In the genomic region with DNA sequence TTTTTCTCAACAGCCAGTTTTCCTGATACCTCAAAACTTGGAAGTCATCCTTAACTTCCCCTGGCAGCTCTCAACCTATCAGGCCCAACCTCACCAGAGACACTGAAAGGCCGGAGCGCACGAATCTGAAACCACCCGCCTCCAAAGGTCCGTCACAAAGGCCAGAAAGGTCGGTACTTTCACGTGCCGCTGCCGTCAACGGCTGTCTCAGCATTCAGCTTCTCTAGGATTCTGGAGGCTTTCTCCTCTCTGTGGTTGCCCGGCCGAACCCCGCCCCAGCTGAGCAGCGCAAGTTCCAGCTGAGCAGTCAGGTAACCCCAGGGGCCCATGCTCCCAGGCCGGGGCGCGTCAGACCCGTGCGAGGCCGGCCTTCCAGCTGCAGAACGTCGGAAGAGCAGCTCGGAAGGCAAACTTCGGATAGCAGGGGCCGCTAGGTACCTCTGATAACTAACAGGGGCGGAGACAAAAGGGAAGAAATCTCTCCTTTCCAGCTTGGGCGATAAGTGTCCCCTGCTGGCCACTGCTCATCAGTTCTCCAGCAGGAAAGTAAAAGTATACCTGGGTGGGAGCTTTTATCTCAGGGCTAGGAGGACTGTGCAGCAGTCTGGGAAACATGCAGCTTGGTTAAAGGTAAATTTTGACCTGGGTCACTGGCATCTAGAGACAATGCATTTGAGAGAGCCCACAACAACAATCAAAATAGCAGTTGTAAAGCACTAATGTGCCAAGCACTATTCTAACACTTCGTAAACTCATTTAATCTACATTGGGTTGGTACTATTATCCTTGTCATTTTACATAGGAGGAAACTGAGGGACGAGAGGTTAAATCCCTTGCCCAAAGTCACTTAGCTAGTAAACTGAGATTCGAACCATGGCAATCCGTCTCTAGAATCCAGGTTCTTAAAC, we compare ENCODE assay signal across 1 cellular context.
TF ChIP-seq lines count a peak whose summit lies in the region.

No MANE protein-coding gene starts in this region.

TF ChIP-seq in HepG2, 621 proteins besides CTCF, POLR2A, EP300 and RAD21 (continued from another document and continues in another):
- TF ChIP-seq, protein P1, sequence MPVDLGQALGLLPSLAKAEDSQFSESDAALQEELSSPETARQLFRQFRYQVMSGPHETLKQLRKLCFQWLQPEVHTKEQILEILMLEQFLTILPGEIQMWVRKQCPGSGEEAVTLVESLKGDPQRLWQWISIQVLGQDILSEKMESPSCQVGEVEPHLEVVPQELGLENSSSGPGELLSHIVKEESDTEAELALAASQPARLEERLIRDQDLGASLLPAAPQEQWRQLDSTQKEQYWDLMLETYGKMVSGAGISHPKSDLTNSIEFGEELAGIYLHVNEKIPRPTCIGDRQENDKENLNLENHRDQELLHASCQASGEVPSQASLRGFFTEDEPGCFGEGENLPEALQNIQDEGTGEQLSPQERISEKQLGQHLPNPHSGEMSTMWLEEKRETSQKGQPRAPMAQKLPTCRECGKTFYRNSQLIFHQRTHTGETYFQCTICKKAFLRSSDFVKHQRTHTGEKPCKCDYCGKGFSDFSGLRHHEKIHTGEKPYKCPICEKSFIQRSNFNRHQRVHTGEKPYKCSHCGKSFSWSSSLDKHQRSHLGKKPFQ (CRISPR knock-in tag; IDR thresholded peaks at IDR 0.05; ENCODE audit: insufficient replicate concordance): peak; percentile 14
- TF ChIP-seq RAD51 (IDR thresholded peaks at IDR 0.05; ENCODE audit: borderline replicate concordance) (no peak), SCMH1 (CRISPR knock-in tag; IDR thresholded peaks at IDR 0.05; ENCODE audit: borderline replicate concordance) (no peak), TSC22D2 (CRISPR knock-in tag; IDR thresholded peaks at IDR 0.05; ENCODE audit: borderline replicate concordance) (peak; percentile 94; the same call in 1 of the 2 replicates), TBX2 (CRISPR knock-in tag; IDR thresholded peaks at IDR 0.05; ENCODE audit: borderline replicate concordance) (peak; percentile 93), TARDBP (CRISPR knock-in tag; IDR thresholded peaks at IDR 0.05) (peak; percentile 98), ZSCAN29 (CRISPR knock-in tag; conservative IDR thresholded peaks at IDR 0.05) (0 out of 2 replicates have a peak, but pooled peaks have one; percentile 64), FOXA1 (IDR thresholded peaks at IDR 0.05) (no peak), FOXA1 (CRISPR knock-in tag; IDR thresholded peaks at IDR 0.05) (peak; percentile 25; the same call in 1 of the 2 replicates), GFI1 (CRISPR knock-in tag; IDR thresholded peaks at IDR 0.05; ENCODE audit: borderline replicate concordance) (peak; percentile 23; the same call in 1 of the 2 replicates)
- TF ChIP-seq, protein P2, sequence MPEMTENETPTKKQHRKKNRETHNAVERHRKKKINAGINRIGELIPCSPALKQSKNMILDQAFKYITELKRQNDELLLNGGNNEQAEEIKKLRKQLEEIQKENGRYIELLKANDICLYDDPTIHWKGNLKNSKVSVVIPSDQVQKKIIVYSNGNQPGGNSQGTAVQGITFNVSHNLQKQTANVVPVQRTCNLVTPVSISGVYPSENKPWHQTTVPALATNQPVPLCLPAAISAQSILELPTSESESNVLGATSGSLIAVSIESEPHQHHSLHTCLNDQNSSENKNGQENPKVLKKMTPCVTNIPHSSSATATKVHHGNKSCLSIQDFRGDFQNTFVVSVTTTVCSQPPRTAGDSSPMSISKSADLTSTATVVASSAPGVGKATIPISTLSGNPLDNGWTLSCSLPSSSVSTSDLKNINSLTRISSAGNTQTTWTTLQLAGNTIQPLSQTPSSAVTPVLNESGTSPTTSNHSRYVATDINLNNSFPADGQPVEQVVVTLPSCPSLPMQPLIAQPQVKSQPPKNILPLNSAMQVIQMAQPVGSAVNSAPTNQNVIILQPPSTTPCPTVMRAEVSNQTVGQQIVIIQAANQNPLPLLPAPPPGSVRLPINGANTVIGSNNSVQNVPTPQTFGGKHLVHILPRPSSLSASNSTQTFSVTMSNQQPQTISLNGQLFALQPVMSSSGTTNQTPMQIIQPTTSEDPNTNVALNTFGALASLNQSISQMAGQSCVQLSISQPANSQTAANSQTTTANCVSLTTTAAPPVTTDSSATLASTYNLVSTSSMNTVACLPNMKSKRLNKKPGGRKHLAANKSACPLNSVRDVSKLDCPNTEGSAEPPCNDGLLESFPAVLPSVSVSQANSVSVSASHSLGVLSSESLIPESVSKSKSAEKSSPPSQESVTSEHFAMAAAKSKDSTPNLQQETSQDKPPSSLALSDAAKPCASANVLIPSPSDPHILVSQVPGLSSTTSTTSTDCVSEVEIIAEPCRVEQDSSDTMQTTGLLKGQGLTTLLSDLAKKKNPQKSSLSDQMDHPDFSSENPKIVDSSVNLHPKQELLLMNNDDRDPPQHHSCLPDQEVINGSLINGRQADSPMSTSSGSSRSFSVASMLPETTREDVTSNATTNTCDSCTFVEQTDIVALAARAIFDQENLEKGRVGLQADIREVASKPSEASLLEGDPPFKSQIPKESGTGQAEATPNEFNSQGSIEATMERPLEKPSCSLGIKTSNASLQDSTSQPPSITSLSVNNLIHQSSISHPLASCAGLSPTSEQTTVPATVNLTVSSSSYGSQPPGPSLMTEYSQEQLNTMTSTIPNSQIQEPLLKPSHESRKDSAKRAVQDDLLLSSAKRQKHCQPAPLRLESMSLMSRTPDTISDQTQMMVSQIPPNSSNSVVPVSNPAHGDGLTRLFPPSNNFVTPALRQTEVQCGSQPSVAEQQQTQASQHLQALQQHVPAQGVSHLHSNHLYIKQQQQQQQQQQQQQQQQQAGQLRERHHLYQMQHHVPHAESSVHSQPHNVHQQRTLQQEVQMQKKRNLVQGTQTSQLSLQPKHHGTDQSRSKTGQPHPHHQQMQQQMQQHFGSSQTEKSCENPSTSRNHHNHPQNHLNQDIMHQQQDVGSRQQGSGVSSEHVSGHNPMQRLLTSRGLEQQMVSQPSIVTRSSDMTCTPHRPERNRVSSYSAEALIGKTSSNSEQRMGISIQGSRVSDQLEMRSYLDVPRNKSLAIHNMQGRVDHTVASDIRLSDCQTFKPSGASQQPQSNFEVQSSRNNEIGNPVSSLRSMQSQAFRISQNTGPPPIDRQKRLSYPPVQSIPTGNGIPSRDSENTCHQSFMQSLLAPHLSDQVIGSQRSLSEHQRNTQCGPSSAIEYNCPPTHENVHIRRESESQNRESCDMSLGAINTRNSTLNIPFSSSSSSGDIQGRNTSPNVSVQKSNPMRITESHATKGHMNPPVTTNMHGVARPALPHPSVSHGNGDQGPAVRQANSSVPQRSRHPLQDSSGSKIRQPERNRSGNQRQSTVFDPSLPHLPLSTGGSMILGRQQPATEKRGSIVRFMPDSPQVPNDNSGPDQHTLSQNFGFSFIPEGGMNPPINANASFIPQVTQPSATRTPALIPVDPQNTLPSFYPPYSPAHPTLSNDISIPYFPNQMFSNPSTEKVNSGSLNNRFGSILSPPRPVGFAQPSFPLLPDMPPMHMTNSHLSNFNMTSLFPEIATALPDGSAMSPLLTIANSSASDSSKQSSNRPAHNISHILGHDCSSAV (CRISPR knock-in tag; IDR thresholded peaks at IDR 0.05; ENCODE audit: borderline replicate concordance): peak; percentile 94
- TF ChIP-seq, protein P3, sequence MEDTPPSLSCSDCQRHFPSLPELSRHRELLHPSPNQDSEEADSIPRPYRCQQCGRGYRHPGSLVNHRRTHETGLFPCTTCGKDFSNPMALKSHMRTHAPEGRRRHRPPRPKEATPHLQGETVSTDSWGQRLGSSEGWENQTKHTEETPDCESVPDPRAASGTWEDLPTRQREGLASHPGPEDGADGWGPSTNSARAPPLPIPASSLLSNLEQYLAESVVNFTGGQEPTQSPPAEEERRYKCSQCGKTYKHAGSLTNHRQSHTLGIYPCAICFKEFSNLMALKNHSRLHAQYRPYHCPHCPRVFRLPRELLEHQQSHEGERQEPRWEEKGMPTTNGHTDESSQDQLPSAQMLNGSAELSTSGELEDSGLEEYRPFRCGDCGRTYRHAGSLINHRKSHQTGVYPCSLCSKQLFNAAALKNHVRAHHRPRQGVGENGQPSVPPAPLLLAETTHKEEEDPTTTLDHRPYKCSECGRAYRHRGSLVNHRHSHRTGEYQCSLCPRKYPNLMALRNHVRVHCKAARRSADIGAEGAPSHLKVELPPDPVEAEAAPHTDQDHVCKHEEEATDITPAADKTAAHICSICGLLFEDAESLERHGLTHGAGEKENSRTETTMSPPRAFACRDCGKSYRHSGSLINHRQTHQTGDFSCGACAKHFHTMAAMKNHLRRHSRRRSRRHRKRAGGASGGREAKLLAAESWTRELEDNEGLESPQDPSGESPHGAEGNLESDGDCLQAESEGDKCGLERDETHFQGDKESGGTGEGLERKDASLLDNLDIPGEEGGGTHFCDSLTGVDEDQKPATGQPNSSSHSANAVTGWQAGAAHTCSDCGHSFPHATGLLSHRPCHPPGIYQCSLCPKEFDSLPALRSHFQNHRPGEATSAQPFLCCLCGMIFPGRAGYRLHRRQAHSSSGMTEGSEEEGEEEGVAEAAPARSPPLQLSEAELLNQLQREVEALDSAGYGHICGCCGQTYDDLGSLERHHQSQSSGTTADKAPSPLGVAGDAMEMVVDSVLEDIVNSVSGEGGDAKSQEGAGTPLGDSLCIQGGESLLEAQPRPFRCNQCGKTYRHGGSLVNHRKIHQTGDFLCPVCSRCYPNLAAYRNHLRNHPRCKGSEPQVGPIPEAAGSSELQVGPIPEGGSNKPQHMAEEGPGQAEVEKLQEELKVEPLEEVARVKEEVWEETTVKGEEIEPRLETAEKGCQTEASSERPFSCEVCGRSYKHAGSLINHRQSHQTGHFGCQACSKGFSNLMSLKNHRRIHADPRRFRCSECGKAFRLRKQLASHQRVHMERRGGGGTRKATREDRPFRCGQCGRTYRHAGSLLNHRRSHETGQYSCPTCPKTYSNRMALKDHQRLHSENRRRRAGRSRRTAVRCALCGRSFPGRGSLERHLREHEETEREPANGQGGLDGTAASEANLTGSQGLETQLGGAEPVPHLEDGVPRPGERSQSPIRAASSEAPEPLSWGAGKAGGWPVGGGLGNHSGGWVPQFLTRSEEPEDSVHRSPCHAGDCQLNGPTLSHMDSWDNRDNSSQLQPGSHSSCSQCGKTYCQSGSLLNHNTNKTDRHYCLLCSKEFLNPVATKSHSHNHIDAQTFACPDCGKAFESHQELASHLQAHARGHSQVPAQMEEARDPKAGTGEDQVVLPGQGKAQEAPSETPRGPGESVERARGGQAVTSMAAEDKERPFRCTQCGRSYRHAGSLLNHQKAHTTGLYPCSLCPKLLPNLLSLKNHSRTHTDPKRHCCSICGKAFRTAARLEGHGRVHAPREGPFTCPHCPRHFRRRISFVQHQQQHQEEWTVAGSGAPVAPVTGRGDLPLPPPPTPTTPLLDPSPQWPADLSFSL (CRISPR knock-in tag; IDR thresholded peaks at IDR 0.05): no peak
- TF ChIP-seq, protein P4, sequence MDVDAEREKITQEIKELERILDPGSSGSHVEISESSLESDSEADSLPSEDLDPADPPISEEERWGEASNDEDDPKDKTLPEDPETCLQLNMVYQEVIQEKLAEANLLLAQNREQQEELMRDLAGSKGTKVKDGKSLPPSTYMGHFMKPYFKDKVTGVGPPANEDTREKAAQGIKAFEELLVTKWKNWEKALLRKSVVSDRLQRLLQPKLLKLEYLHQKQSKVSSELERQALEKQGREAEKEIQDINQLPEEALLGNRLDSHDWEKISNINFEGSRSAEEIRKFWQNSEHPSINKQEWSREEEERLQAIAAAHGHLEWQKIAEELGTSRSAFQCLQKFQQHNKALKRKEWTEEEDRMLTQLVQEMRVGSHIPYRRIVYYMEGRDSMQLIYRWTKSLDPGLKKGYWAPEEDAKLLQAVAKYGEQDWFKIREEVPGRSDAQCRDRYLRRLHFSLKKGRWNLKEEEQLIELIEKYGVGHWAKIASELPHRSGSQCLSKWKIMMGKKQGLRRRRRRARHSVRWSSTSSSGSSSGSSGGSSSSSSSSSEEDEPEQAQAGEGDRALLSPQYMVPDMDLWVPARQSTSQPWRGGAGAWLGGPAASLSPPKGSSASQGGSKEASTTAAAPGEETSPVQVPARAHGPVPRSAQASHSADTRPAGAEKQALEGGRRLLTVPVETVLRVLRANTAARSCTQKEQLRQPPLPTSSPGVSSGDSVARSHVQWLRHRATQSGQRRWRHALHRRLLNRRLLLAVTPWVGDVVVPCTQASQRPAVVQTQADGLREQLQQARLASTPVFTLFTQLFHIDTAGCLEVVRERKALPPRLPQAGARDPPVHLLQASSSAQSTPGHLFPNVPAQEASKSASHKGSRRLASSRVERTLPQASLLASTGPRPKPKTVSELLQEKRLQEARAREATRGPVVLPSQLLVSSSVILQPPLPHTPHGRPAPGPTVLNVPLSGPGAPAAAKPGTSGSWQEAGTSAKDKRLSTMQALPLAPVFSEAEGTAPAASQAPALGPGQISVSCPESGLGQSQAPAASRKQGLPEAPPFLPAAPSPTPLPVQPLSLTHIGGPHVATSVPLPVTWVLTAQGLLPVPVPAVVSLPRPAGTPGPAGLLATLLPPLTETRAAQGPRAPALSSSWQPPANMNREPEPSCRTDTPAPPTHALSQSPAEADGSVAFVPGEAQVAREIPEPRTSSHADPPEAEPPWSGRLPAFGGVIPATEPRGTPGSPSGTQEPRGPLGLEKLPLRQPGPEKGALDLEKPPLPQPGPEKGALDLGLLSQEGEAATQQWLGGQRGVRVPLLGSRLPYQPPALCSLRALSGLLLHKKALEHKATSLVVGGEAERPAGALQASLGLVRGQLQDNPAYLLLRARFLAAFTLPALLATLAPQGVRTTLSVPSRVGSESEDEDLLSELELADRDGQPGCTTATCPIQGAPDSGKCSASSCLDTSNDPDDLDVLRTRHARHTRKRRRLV (CRISPR knock-in tag; IDR thresholded peaks at IDR 0.05): no peak; the same call in 1 of the 2 replicates
- TF ChIP-seq, protein P5, sequence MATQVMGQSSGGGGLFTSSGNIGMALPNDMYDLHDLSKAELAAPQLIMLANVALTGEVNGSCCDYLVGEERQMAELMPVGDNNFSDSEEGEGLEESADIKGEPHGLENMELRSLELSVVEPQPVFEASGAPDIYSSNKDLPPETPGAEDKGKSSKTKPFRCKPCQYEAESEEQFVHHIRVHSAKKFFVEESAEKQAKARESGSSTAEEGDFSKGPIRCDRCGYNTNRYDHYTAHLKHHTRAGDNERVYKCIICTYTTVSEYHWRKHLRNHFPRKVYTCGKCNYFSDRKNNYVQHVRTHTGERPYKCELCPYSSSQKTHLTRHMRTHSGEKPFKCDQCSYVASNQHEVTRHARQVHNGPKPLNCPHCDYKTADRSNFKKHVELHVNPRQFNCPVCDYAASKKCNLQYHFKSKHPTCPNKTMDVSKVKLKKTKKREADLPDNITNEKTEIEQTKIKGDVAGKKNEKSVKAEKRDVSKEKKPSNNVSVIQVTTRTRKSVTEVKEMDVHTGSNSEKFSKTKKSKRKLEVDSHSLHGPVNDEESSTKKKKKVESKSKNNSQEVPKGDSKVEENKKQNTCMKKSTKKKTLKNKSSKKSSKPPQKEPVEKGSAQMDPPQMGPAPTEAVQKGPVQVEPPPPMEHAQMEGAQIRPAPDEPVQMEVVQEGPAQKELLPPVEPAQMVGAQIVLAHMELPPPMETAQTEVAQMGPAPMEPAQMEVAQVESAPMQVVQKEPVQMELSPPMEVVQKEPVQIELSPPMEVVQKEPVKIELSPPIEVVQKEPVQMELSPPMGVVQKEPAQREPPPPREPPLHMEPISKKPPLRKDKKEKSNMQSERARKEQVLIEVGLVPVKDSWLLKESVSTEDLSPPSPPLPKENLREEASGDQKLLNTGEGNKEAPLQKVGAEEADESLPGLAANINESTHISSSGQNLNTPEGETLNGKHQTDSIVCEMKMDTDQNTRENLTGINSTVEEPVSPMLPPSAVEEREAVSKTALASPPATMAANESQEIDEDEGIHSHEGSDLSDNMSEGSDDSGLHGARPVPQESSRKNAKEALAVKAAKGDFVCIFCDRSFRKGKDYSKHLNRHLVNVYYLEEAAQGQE (IDR thresholded peaks at IDR 0.05; ENCODE audit: borderline replicate concordance in 1 of 2, low read depth in 1 of 2, low read length in 2 of 2): peak in 1 of 2 experiments; percentile 25; a peak in 1 of 4 replicates
- TF ChIP-seq, protein P6, sequence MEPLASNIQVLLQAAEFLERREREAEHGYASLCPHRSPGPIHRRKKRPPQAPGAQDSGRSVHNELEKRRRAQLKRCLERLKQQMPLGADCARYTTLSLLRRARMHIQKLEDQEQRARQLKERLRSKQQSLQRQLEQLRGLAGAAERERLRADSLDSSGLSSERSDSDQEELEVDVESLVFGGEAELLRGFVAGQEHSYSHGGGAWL (CRISPR knock-in tag; IDR thresholded peaks at IDR 0.05): peak; percentile 84; the same call in 1 of the 2 replicates
- TF ChIP-seq, protein P7, sequence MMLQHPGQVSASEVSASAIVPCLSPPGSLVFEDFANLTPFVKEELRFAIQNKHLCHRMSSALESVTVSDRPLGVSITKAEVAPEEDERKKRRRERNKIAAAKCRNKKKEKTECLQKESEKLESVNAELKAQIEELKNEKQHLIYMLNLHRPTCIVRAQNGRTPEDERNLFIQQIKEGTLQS (CRISPR knock-in tag; IDR thresholded peaks at IDR 0.05): no peak; the same call in 1 of the 2 replicates
